Comparison of ENCODE assay signal across 14 cellular contexts in genomic region chr7:74726309-74727101, GRCh38. TPM values are rescaled to one million over a fixed set of nuclear protein-coding genes. Genes with fewer than 3 reads are reported as not detected.
"Had no signal": no experiment of that assay in that cellular context is flagged by ENCODE, and none has a peak within 500 bp of the region (broad histone marks: within the 10 kb centered on the region; RNA-seq: fewer than 3 reads in every experiment).

No MANE protein-coding gene starts in this region.

- H3K4me1 ChIP-seq: ascending aorta, upper lobe of left lung had no signal

- H3K9me3 ChIP-seq: ascending aorta, esophagus muscularis mucosa, neutrophil, SJCRH30, upper lobe of left lung had no signal

- H3K27ac ChIP-seq: ascending aorta, SJCRH30, skin epidermis, upper lobe of left lung had no signal

- H3K4me3 ChIP-seq: ascending aorta, esophagus muscularis mucosa, SJCRH30, skin epidermis, upper lobe of left lung had no signal

- H3K27me3 ChIP-seq: ascending aorta, esophagus muscularis mucosa, neutrophil, SJCRH30, upper lobe of left lung had no signal

- DNase-seq: activated CD4-positive, alpha-beta T cell treated with anti-CD3 and anti-CD28 coated beads, Interleukin-2, amount 10 ng/mL, durations not matched to agents 7 days and 5 days; activated naive CD4-positive, alpha-beta T cell treated with anti-CD3 and anti-CD28 coated beads for 36 hours; kidney glomerular epithelial cell; retina; stimulated activated CD4-positive, alpha-beta T cell treated with anti-CD3 and anti-CD28 coated beads, Interleukin-4, amount 100 ng/mL, for 4 hours; stimulated activated CD8-positive, alpha-beta memory T cell treated with anti-CD3 and anti-CD28 coated beads, Interleukin-4, amount 100 ng/mL, for 48 hours; upper lobe of left lung had no signal

- H3K36me3 ChIP-seq: neutrophil had no signal

RNA-seq across cellular contexts. Expression of gene NCF1, which starts 47.3 kb away (rescaled TPM):
- total RNA-seq: myocyte, SJCRH30, temporal lobe had no signal
